Comparison of ENCODE assay signal across 8 cellular contexts in the genomic region with DNA sequence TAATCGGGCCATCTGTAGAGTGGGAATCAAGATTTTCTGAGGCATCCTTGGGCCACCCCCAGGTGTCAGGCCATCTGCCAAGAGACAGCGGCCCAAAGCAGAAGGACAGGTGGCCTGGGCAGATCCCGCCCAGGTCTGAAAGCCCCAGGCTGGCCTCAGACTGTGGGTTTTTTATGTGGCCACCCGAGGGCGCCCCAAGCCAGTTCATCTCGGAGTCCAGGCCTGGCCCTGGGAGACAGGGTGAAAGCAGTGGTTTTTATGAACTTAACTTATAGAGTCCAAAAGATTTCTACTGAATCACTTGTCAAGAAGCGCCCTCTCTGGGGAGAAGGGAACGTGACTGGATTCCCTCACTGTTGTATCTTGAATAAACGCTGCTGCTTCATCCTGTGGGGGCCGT. TPM values are rescaled to one million over a fixed set of nuclear protein-coding genes. Genes with fewer than 3 reads are reported as not detected.
DNase-seq lines count a peak whose midpoint lies in the region; ATAC-seq and TF ChIP-seq lines count a peak whose summit lies in the region.
"Not testable (repeated sequence)": the region's sequence is repeated elsewhere in the genome, so short reads cannot be mapped to it uniquely, and the experiment has no call there.

No MANE protein-coding gene starts in this region.

- H3K79me2 ChIP-seq in HCT116 (ENCODE audit: insufficient read depth, low read length), result not testable (repeated sequence)

- peak; percentile 23; the same call in 1 of the 2 replicates for TF ChIP-seq RAD21 in HCT116 (IDR thresholded peaks at IDR 0.05; ENCODE audit: low read depth)

- not testable (repeated sequence) for H3K4me1 ChIP-seq in HCT116 (ENCODE audit: control insufficient read depth in 1 of 2, insufficient read depth in 2 of 2, low read length in 2 of 2); adrenal gland (replicated peaks in 1 of 2); left ventricle myocardium inferior; transverse colon

- ATAC-seq in HCT116, result not testable (repeated sequence)

- not testable (repeated sequence) for H3K27ac Mint-ChIP-seq in neural crest cell (ENCODE audit: unreplicated experiment)

- no CpG with 5 or more reads among the region's 10 CpGs for WGBS in adrenal gland, 4 donors
- no CpG with 5 or more reads among the region's 10 CpGs for WGBS in transverse colon (ENCODE audit: low coverage in 1 of 2), 2 donors

- not testable (repeated sequence) for H3K9me3 ChIP-seq in HCT116 (ENCODE audit: control insufficient read depth in 1 of 2, insufficient read depth in 1 of 2, low read depth in 1 of 2, low read length in 2 of 2); adrenal gland (replicated peaks in 1 of 3); left ventricle myocardium inferior (replicated peaks); transverse colon

- not testable (repeated sequence) for H3K4me3 Mint-ChIP-seq in neural crest cell

- H3K27me3 Mint-ChIP-seq in neural crest cell (ENCODE audit: low read depth), result not testable (repeated sequence)

- H3K9me2 ChIP-seq in HCT116 (ENCODE audit: insufficient read depth), result not testable (repeated sequence)

- not testable (repeated sequence) for TF ChIP-seq POLR2A in HCT116 (IDR thresholded peaks at IDR 0.05; ENCODE audit: borderline replicate concordance, extremely low read depth, insufficient read depth, insufficient read length); adrenal gland (IDR thresholded peaks at IDR 0.05); transverse colon (IDR thresholded peaks at IDR 0.05)

- not testable (repeated sequence) for BruUV-seq in HCT116 (replicated peaks; lab: Mats Ljungman, UMichigan)

- CTCF ChIA-PET in HCT116 (lab: Charles Lee), result not testable (repeated sequence)

- not testable (repeated sequence) for H4K20me1 ChIP-seq in HCT116 (ENCODE audit: insufficient read depth)

- RAD21 ChIA-PET in HCT116 (lab: Charles Lee; ENCODE audit: low non-redundant PET in 1 of 2, low total read pairs in 2 of 2, uncharacterized antibody in 2 of 2, unreplicated experiment in 2 of 2), result not testable (repeated sequence)

- TF ChIP-seq EP300 in transverse colon (IDR thresholded peaks at IDR 0.05; ENCODE audit: low read depth), result not testable (repeated sequence)

- DNase-seq in HCT116 (ENCODE audit: low read depth, low spot score), result not testable (repeated sequence)
- DNase-seq in activated CD4-positive, CD25-positive, alpha-beta regulatory T cell treated with anti-CD3 and anti-CD28 coated beads, Interleukin-2, amount 50 U/mL, for 72 hours, result peak; percentile 68
- DNase-seq in activated T-cell treated with anti-CD3 and anti-CD28 coated beads for 4 hours (peak; percentile 25), adrenal gland (peak; percentile 59 to 80 (median 73)), left ventricle myocardium inferior (peak; percentile 67), neural crest cell (ENCODE audit: low read depth, low spot score) (peak; percentile 67), transverse colon (peak; percentile 77)
- DNase-seq in stimulated activated CD4-positive, alpha-beta T cell treated with anti-CD3 and anti-CD28 coated beads, Interleukin-4, amount 100 ng/mL, for 4 hours, result peak; percentile 26 to 32

- not testable (repeated sequence) for H3K4me3 ChIP-seq in HCT116 (replicated peaks in 1 of 2; ENCODE audit: low read depth in 1 of 2, low read length in 2 of 2); adrenal gland; left ventricle myocardium inferior; transverse colon

- not testable (repeated sequence) for H3K4me1 Mint-ChIP-seq in neural crest cell

- not testable (repeated sequence) for H3K4me2 ChIP-seq in HCT116 (ENCODE audit: low read length)

- H3K27ac ChIP-seq in HCT116 (ENCODE audit: low read depth, low read length); adrenal gland; left ventricle myocardium inferior (replicated peaks); transverse colon: not testable (repeated sequence)

- H3K9ac ChIP-seq in HCT116 (ENCODE audit: low read length), result not testable (repeated sequence)

- not testable (repeated sequence) for H3K36me3 ChIP-seq in HCT116 (ENCODE audit: control insufficient read depth in 1 of 2, insufficient read depth in 2 of 2, low read length in 2 of 2); adrenal gland (replicated peaks in 1 of 2); left ventricle myocardium inferior; transverse colon

- H2AFZ ChIP-seq in HCT116 (ENCODE audit: low read depth, low read length, poor library complexity, severe bottlenecking), result not testable (repeated sequence)

- H3K9me3 Mint-ChIP-seq in neural crest cell, result not testable (repeated sequence)

- POLR2A ChIA-PET in HCT116 (lab: Charles Lee), result not testable (repeated sequence)

- TF ChIP-seq CTCF in HCT116 (IDR thresholded peaks at IDR 0.05 in 2 of 3, conservative IDR thresholded peaks at IDR 0.05 in 1 of 3; ENCODE audit: borderline replicate concordance in 1 of 3, insufficient read depth in 1 of 3, low read depth in 2 of 3, low read length in 2 of 3), result 0 out of 6 replicates have a peak, but pooled peaks of 1 of the 3 experiments have one; percentile 15
- peak in 2 of 6 experiments; percentile 36 to 38 for TF ChIP-seq CTCF in adrenal gland (IDR thresholded peaks at IDR 0.05)
- peak; percentile 45 for TF ChIP-seq CTCF in left ventricle myocardium inferior (IDR thresholded peaks at IDR 0.05; ENCODE audit: borderline replicate concordance)
- TF ChIP-seq CTCF in neural crest cell (conservative IDR thresholded peaks at IDR 0.05), result peak; percentile 54
- TF ChIP-seq CTCF in transverse colon (IDR thresholded peaks at IDR 0.05), result peak in 4 of 5 experiments; percentile 9 to 30 (median 19)

- intact Hi-C loops in HCT116 (cut with micrococcal nuclease), result loop anchor here (5.0 kb wide), 1 partner anchor 106 kb away; no protein-coding TSS in a partner anchor
- intact Hi-C loops in adrenal gland (cut with DNase I); left ventricle myocardium inferior (cut with micrococcal nuclease); transverse colon (cut with DNase I; ENCODE audit: low total_unique reads): not testable (repeated sequence)

- not testable (repeated sequence) for H3K27me3 ChIP-seq in HCT116 (ENCODE audit: insufficient read depth, low read length); adrenal gland; left ventricle myocardium inferior (ENCODE audit: low read depth); transverse colon

- in situ Hi-C loops in transverse colon (cut with MboI; ENCODE audit: low pct_ligation_motif_present in 1 of 4, low pct_unique_long_range_greater_than_20kb in 1 of 4, low sequenced_read_pairs in 3 of 4), result loop anchor here in 1 of 4 donors (25.0 kb wide), 1 partner anchor 1314 kb away; no protein-coding TSS in a partner anchor

- not testable (repeated sequence) for H3K36me3 Mint-ChIP-seq in neural crest cell (ENCODE audit: low read depth)

RNA-seq across cellular contexts. Expression of gene GGT1, which starts 47.9 kb away (rescaled TPM):
- total RNA-seq in HCT116 (2021; ENCODE audit: unreplicated experiment), result 14.0 TPM
- 23.2 and 24.5 TPM in 2 replicates for polyA plus RNA-seq in HCT116 (2012)
- 10 to 100 TPM in 1 of 8 donors, 1 to 10 TPM in 7; 1.9 to 59.8 (median 4.0) TPM for total RNA-seq in adrenal gland
- 10 to 100 TPM in 1 of 3 donors, 1 to 10 TPM in 1, under 1 TPM in 1; 0.97 to 13.3 (median 9.8) TPM for polyA plus RNA-seq in adrenal gland
- total RNA-seq in left ventricle myocardium inferior, result 1.1 TPM
- 1.4 and 3.3 TPM in 2 replicates for total RNA-seq in neural crest cell
- total RNA-seq in transverse colon, result 100 to 1,000 TPM in 1 of 4 donors, 10 to 100 TPM in 3; 52.4 to 167 (median 77.1) TPM

RNA-seq across cellular contexts. Expression of gene LRRC75B, which starts 58.0 kb away (rescaled TPM):
- total RNA-seq in HCT116 (2021; ENCODE audit: unreplicated experiment) (7.9 TPM), adrenal gland (10 to 100 TPM in 1 of 8 donors, 1 to 10 TPM in 7; 2.2 to 10.8 (median 4.7) TPM), left ventricle myocardium inferior (5.6 TPM), neural crest cell (15.4 and 16.7 TPM in 2 replicates), transverse colon (10 to 100 TPM; 13.3 to 20.6 (median 16.6) TPM)
- 10.7 and 11.0 TPM in 2 replicates for polyA plus RNA-seq in HCT116 (2012)
- polyA plus RNA-seq in adrenal gland, result 10 to 100 TPM in 2 of 3 donors, 1 to 10 TPM in 1; 1.5 to 48.3 (median 20.4) TPM
